In genomic region chr13:98528663-98529064, GRCh38 we compare ENCODE assay signal across 11 cellular contexts. TPM values are rescaled to one million over a fixed set of nuclear protein-coding genes. Genes with fewer than 3 reads are reported as not detected.
DNase-seq lines count a peak whose midpoint lies in the region; ATAC-seq, FAIRE-seq and TF ChIP-seq lines count a peak whose summit lies in the region.
"Had no signal": no experiment of that assay in that cellular context is flagged by ENCODE, and none has a peak within 500 bp of the region (broad histone marks: within the 10 kb centered on the region; RNA-seq: fewer than 3 reads in every experiment).

No MANE protein-coding gene starts in this region.

- BruUV-seq in endothelial cell of umbilical vein (replicated peaks; lab: Mats Ljungman, UMichigan): no TSS peak

- H3K9me3 ChIP-seq in SK-N-SH (no peaks in the 10 kb centered on the region), endothelial cell of umbilical vein (replicated peaks; ENCODE audit: control insufficient read depth, insufficient read depth, low read length) (no peaks in the 10 kb centered on the region), BE2C (no peaks in the 10 kb centered on the region)
- H3K9me3 ChIP-seq: Peyer's patch, spleen had no signal

- H4K20me1 ChIP-seq in SK-N-SH (ENCODE audit: insufficient read depth) (peaks cover 95% of the 10 kb centered on the region), endothelial cell of umbilical vein (replicated peaks; ENCODE audit: control insufficient read depth, extremely low read depth, insufficient read depth, low read length) (peaks cover 4% of the 10 kb centered on the region)

- POLR2A ChIA-PET in SK-N-SH (lab: Yijun Ruan, JAX) (no interaction called here), endothelial cell of umbilical vein (lab: Charles Lee) (interaction anchor here (1.0 kb wide), 1 partner anchor 12 kb away, joined by 3 read pairs; no protein-coding TSS in a partner anchor)

- ATAC-seq in left lobe of liver: no peak
- ATAC-seq: WTC11 had no signal

- intact Hi-C loops in endothelial cell of umbilical vein (cut with micrococcal nuclease): no loop called here

- TF ChIP-seq CTCF in SK-N-SH (IDR thresholded peaks at IDR 0.05): no peak
- TF ChIP-seq CTCF in endothelial cell of umbilical vein (IDR thresholded peaks at IDR 0.05; ENCODE audit: extremely low read depth in 1 of 2, insufficient read depth in 1 of 2, low read depth in 1 of 2, low read length in 2 of 2): no peak
- TF ChIP-seq CTCF in retinal pigment epithelial cell (conservative IDR thresholded peaks at IDR 0.05; ENCODE audit: low read depth, low read length): no peak
- no peak for TF ChIP-seq CTCF in BE2C (IDR thresholded peaks at IDR 0.05; ENCODE audit: low read depth, low read length)

- no peaks in the 10 kb centered on the region for H3K36me3 ChIP-seq in SK-N-SH (replicated peaks in 1 of 2; ENCODE audit: control insufficient read depth in 1 of 2, insufficient read depth in 2 of 2, low read length in 1 of 2)
- H3K36me3 ChIP-seq in endothelial cell of umbilical vein (ENCODE audit: control insufficient read depth in 2 of 2, extremely low read depth in 1 of 2, insufficient read depth in 2 of 2, low read length in 2 of 2): no peaks in the 10 kb centered on the region
- H3K36me3 ChIP-seq in BE2C: no peaks in the 10 kb centered on the region; the same call in 1 of the 2 replicates
- H3K36me3 ChIP-seq: Peyer's patch had no signal

- H3K4me1 ChIP-seq in SK-N-SH (ENCODE audit: control insufficient read depth in 1 of 2, insufficient read depth in 2 of 2, low read depth in 1 of 2, low read length in 1 of 2): peaks cover 0 to 20% of the 10 kb centered on the region in 2 experiments; a peak in 1 of 4 replicates
- H3K4me1 ChIP-seq in endothelial cell of umbilical vein (ENCODE audit: control insufficient read depth, extremely low read depth, insufficient read depth, low read length): no peaks in the 10 kb centered on the region
- peaks cover 4% of the 10 kb centered on the region; the same call in 1 of the 2 replicates for H3K4me1 ChIP-seq in BE2C

- FAIRE-seq in GM12892 (lab: Jason Lieb, UNC) (peak; percentile 79), endothelial cell of umbilical vein (lab: Jason Lieb, UNC) (peak; percentile 54)

- H3K9me2 ChIP-seq in SK-N-SH: no peaks in the 10 kb centered on the region

- no peak for TF ChIP-seq EP300 in SK-N-SH (IDR thresholded peaks at IDR 0.05; ENCODE audit: borderline replicate concordance in 1 of 2, low read depth in 1 of 2, low read length in 1 of 2)

- dilution Hi-C loops in endothelial cell of umbilical vein (cut with MboI; ENCODE audit: extremely low pct_ligation_motif_present, low sequenced_read_pairs): no loop called here

- no peak for TF ChIP-seq POLR2A in GM12892 (IDR thresholded peaks at IDR 0.05; ENCODE audit: low read depth, low read length)
- TF ChIP-seq POLR2A in endothelial cell of umbilical vein (IDR thresholded peaks at IDR 0.05; ENCODE audit: low read depth, low read length): no peak

- no peak overlapping the region for H3K4me3 ChIP-seq in SK-N-SH (ENCODE audit: low read depth in 2 of 2, low read length in 1 of 2)
- H3K4me3 ChIP-seq in endothelial cell of umbilical vein (replicated peaks in 1 of 3; ENCODE audit: insufficient read depth in 1 of 3, low read depth in 1 of 3, low read length in 3 of 3): no peak overlapping the region
- no peak overlapping the region for H3K4me3 ChIP-seq in retinal pigment epithelial cell (ENCODE audit: low read length)
- no peak overlapping the region for H3K4me3 ChIP-seq in BE2C (ENCODE audit: low read depth, low read length)
- H3K4me3 ChIP-seq: Peyer's patch, spleen had no signal

- H3F3A ChIP-seq in SK-N-SH (replicated peaks; ENCODE audit: insufficient read depth): peaks cover 3% of the 10 kb centered on the region

- DNase-seq in GM12892 (ENCODE audit: insufficient read length) (no peak), SK-N-SH (no peak), endothelial cell of umbilical vein (ENCODE audit: low read depth, low spot score) (peak; percentile 26), retinal pigment epithelial cell (ENCODE audit: low read depth) (peak; percentile 48), left lobe of liver (ENCODE audit: low spot score) (no peak), 8988T (no peak), BE2C (no peak)
- DNase-seq: NCI-H146, spleen had no signal

- no peaks in the 10 kb centered on the region for H3K9me1 ChIP-seq in endothelial cell of umbilical vein (replicated peaks; ENCODE audit: control insufficient read depth, extremely low read depth, insufficient read depth, low read length)

- H3K9ac ChIP-seq in SK-N-SH (no peak overlapping the region), endothelial cell of umbilical vein (replicated peaks; ENCODE audit: extremely low read depth, insufficient read depth, low read length) (no peak overlapping the region)

- no peaks in the 10 kb centered on the region for H3K27me3 ChIP-seq in SK-N-SH (ENCODE audit: insufficient read depth)
- no peaks in the 10 kb centered on the region for H3K27me3 ChIP-seq in endothelial cell of umbilical vein (ENCODE audit: control insufficient read depth in 2 of 2, insufficient read depth in 2 of 2, low read length in 2 of 2)
- H3K27me3 ChIP-seq in BE2C: no peaks in the 10 kb centered on the region
- H3K27me3 ChIP-seq: Peyer's patch, spleen had no signal

- TF ChIP-seq RAD21 in SK-N-SH (IDR thresholded peaks at IDR 0.05; ENCODE audit: low read length): no peak

- 82% methylated on average over 8 of the region's 8 CpGs for WGBS in SK-N-SH (ENCODE audit: low lambda C conversion rate)

- 0 out of 2 replicates have a peak overlapping the region, but pooled peaks have one; percentile 11 for H3K4me2 ChIP-seq in SK-N-SH
- H3K4me2 ChIP-seq in endothelial cell of umbilical vein (ENCODE audit: insufficient read depth, low read length): no peak overlapping the region

- CTCF ChIA-PET in SK-N-SH (lab: Yijun Ruan, JAX): interaction anchor here (1.1 kb wide), 1 partner anchor 84 kb away, joined by 3 read pairs; no protein-coding TSS in a partner anchor
- CTCF ChIA-PET in endothelial cell of umbilical vein (lab: Charles Lee): interaction anchor here (1.0 to 1.7 kb wide), 9 partner anchors 13 to 145 kb away, joined by 3 to 8 read pairs (median 3); no protein-coding TSS in a partner anchor

- H3K79me2 ChIP-seq in SK-N-SH (ENCODE audit: insufficient read depth) (peaks cover 100% of the 10 kb centered on the region), endothelial cell of umbilical vein (ENCODE audit: control insufficient read depth, insufficient read depth, low read length) (peaks cover 100% of the 10 kb centered on the region)

- H3K27ac ChIP-seq in SK-N-SH (ENCODE audit: low read depth in 2 of 2, low read length in 1 of 2) (no peak overlapping the region), endothelial cell of umbilical vein (ENCODE audit: insufficient read depth, low read depth, low read length) (no peak overlapping the region)
- H3K27ac ChIP-seq: Peyer's patch, spleen had no signal

- H2AFZ ChIP-seq in SK-N-SH (ENCODE audit: low read depth): no peak overlapping the region
- no peak overlapping the region for H2AFZ ChIP-seq in endothelial cell of umbilical vein (ENCODE audit: low read depth, low read length)

TF ChIP-seq in SK-N-SH, 30 proteins besides CTCF, POLR2A, EP300 and RAD21:
- TF ChIP-seq RFX5 (IDR thresholded peaks at IDR 0.05; ENCODE audit: low read length): no peak

TF ChIP-seq in endothelial cell of umbilical vein, 7 proteins besides CTCF, POLR2A, EP300 and RAD21:
- TF ChIP-seq EZH2 (IDR thresholded peaks at IDR 0.05; ENCODE audit: borderline replicate concordance, low read depth, low read length, severe bottlenecking) (no peak), FOS (IDR thresholded peaks at IDR 0.05; ENCODE audit: borderline replicate concordance, insufficient read depth, low read length) (no peak), JUN (IDR thresholded peaks at IDR 0.05; ENCODE audit: borderline replicate concordance, insufficient read depth, insufficient read length, low read depth) (no peak), GATA2 (IDR thresholded peaks at IDR 0.05; ENCODE audit: insufficient read depth, insufficient read length, low read depth, low read length) (no peak), POLR2AphosphoS5 (IDR thresholded peaks at IDR 0.05; ENCODE audit: insufficient read depth, low read depth, low read length) (no peak), MYC (IDR thresholded peaks at IDR 0.05; ENCODE audit: low read depth, low read length) (no peak), MAX (IDR thresholded peaks at IDR 0.05; ENCODE audit: insufficient read depth, insufficient read length) (no peak)
TF ChIP-seq in endothelial cell of umbilical vein: peak in this region for 0.

RNA-seq across cellular contexts. Expression of gene STK24, which starts 48.2 kb away (rescaled TPM):
- polyA plus RNA-seq in GM12892 (2012; ENCODE audit: missing spikeins): 63.2 TPM
- 17.1 and 30.5 TPM in 2 replicates for polyA plus RNA-seq in SK-N-SH (2012; rRNA removed)
- polyA plus RNA-seq in SK-N-SH (2012; cell fraction: cytosol; rRNA removed): 37.7 and 54.1 TPM in 2 replicates
- polyA plus RNA-seq in SK-N-SH (2012; cell fraction: nucleus; rRNA removed): 25.0 and 27.8 TPM in 2 replicates
- 99.4 and 100 TPM in 2 replicates for total RNA-seq in endothelial cell of umbilical vein
- 34.0 and 43.3 TPM in 2 replicates for polyA plus RNA-seq in endothelial cell of umbilical vein
- polyA plus RNA-seq in endothelial cell of umbilical vein (2011; cell fraction: cytosol; rRNA removed): 49.0 and 53.9 TPM in 2 replicates
- polyA plus RNA-seq in endothelial cell of umbilical vein (2011; cell fraction: nucleus; rRNA removed): 68.3 and 79.6 TPM in 2 replicates
- 82.8 and 89.3 TPM in 2 replicates for polyA plus RNA-seq in endothelial cell of umbilical vein (2012)
- polyA minus RNA-seq in endothelial cell of umbilical vein: 31.4 and 32.5 TPM in 2 replicates
- 23.5 TPM for polyA minus RNA-seq in endothelial cell of umbilical vein (2011; cell fraction: cytosol; rRNA and poly(A)+ RNA removed)
- 48.1 and 61.2 TPM in 2 replicates for polyA minus RNA-seq in endothelial cell of umbilical vein (2011; cell fraction: nucleus; rRNA and poly(A)+ RNA removed)
- total RNA-seq in left lobe of liver: 17.0 TPM
- polyA plus RNA-seq in BE2C (2012; ENCODE audit: insufficient read depth, insufficient read length, low read depth): 60.2 TPM

Comparison
In these comparisons a context has a peak if more than half of its experiments do, and no peak if none do; other contexts are left out.
1. DNase-seq: peak in endothelial cell of umbilical vein (single experiment) and retinal pigment epithelial cell (single experiment); none in GM12892 (single experiment), SK-N-SH (single experiment), left lobe of liver (single experiment), 8988T (single experiment) and BE2C (single experiment).